ENCODE assay signal across 8 cellular contexts in the genomic region with DNA sequence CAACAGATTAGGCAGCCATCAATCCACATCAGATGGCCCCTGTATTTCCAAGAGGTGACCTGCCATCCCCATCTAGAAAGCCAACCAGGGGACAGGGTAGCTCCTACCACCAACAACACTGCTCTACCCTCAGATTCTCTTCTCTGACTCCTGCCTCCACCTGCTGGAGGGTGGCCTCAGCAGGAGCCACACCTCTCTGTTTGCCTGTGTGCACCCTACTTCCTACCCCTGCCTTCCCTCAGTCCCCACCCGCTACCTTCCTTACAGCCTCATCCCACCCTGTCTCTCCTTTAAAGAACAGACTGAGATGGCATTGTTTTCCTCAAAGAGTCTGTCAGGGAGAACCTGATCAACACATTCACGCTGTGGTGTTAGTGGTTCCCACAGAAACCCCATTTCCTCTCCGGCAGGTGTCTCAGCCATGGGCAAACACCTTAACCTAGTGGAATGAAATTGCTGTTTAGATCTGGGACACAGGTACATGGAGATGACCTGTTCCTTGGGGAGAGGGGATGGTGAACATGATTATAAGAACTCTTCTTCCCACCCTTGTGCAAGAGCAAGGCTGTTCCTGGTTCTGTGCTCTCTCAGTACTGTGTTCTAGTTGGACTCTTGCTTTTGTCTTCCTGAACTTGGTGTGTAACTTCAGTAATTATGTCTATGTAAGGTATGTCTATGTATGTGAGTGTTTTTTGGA. TPM values are rescaled to one million over a fixed set of nuclear protein-coding genes. Genes with fewer than 3 reads are reported as not detected.
A peak's percentile ranks its signal among the peaks of the same experiment; 100 is the strongest.
DNase-seq lines count a peak whose midpoint lies in the region; ATAC-seq and TF ChIP-seq lines count a peak whose summit lies in the region.

No MANE protein-coding gene starts in this region.

- peak overlapping the region; percentile 84 to 94 (median 91) for H3K27ac ChIP-seq in transverse colon

- no peak for TF ChIP-seq POLR2A in transverse colon (IDR thresholded peaks at IDR 0.05)

- peak overlapping the region; percentile 96 for H3K4me3 Mint-ChIP-seq in WTC11
- H3K4me3 Mint-ChIP-seq in glutamatergic neuron (ENCODE audit: unreplicated experiment): peak overlapping the region; percentile 100

- H3K27ac Mint-ChIP-seq in WTC11 (peak overlapping the region; percentile 55), glutamatergic neuron (ENCODE audit: unreplicated experiment) (peak overlapping the region; percentile 96)

- TF ChIP-seq CTCF in WTC11 (IDR thresholded peaks at IDR 0.05) (no peak), glutamatergic neuron (IDR thresholded peaks at IDR 0.05; ENCODE audit: partially characterized antibody, unreplicated experiment) (no peak), transverse colon (IDR thresholded peaks at IDR 0.05) (peak in 1 of 5 experiments; percentile 6)

- WGBS in transverse colon (ENCODE audit: low coverage in 1 of 2), 2 donors: 59% methylated on average over 3 of the region's 3 CpGs; no CpG with 5 or more reads in 1 of the 2 donors

- H3K27me3 Mint-ChIP-seq in WTC11 (ENCODE audit: low read depth) (no peaks in the 10 kb centered on the region; the same call in 1 of the 2 replicates), glutamatergic neuron (ENCODE audit: unreplicated experiment) (peaks cover 21% of the 10 kb centered on the region)

- no peaks in the 10 kb centered on the region for H3K9me3 Mint-ChIP-seq in WTC11
- peaks cover 13% of the 10 kb centered on the region for H3K9me3 Mint-ChIP-seq in glutamatergic neuron (ENCODE audit: unreplicated experiment)

- H3K4me1 ChIP-seq in transverse colon: peaks cover 25 to 50% (median 35%) of the 10 kb centered on the region in 4 donors

- H3K9me3 ChIP-seq in transverse colon: no peaks in the 10 kb centered on the region

- in situ Hi-C loops in transverse colon (cut with MboI; ENCODE audit: low pct_ligation_motif_present in 1 of 4, low pct_unique_long_range_greater_than_20kb in 1 of 4, low sequenced_read_pairs in 3 of 4): loop anchor here in 2 of 4 donors (10.0 to 25.0 kb wide), 4 partner anchors 90 to 210 kb away; a partner anchor contains a TSS

- ATAC-seq in WTC11 (peak; percentile 19), GM19035 (IDR thresholded peaks at IDR 0.05; ENCODE audit: unreplicated experiment) (no peak), HG03442 (IDR thresholded peaks at IDR 0.05; ENCODE audit: unreplicated experiment) (no peak)

- H3K4me1 Mint-ChIP-seq in WTC11 (peaks cover 32% of the 10 kb centered on the region), glutamatergic neuron (ENCODE audit: low read depth, unreplicated experiment) (peaks cover 41% of the 10 kb centered on the region)

- POLR2A ChIA-PET in WTC11 (lab: Charles Lee): interaction anchor here (1.9 kb wide), 1 partner anchor 49 kb away, joined by 5 read pairs; no protein-coding TSS in a partner anchor

- intact Hi-C loops in transverse colon (cut with DNase I; ENCODE audit: low total_unique reads): no loop called here

- no peak for TF ChIP-seq EP300 in transverse colon (IDR thresholded peaks at IDR 0.05; ENCODE audit: low read depth)

- CTCF ChIA-PET in WTC11 (lab: Charles Lee): interaction anchor here (3.6 kb wide), 1 partner anchor 50 kb away, joined by 22 read pairs; a partner anchor contains a TSS

- H3K4me3 ChIP-seq in transverse colon: peak overlapping the region in 2 of 4 donors; percentile 86 to 98

- H3K36me3 Mint-ChIP-seq in WTC11: no peaks in the 10 kb centered on the region
- no peaks in the 10 kb centered on the region for H3K36me3 Mint-ChIP-seq in glutamatergic neuron (ENCODE audit: unreplicated experiment)

- no peaks in the 10 kb centered on the region for H3K27me3 ChIP-seq in transverse colon

- DNase-seq in stimulated activated CD4-positive, alpha-beta T cell treated with anti-CD3 and anti-CD28 coated beads, Interleukin-15, amount 100 ng/mL, for 24 hours: peak; percentile 16
- DNase-seq in stimulated activated CD4-positive, alpha-beta T cell treated with anti-CD3 and anti-CD28 coated beads, Interleukin-1b, Interleukin-23, amount 100 ng/mL, for 48 hours: no peak
- DNase-seq in WTC11 (ENCODE audit: low spot score) (no peak), glutamatergic neuron (no peak), transverse colon (peak; percentile 53), NOMO-1 treated with DMSO at 0.1 percent for 48 hours (lab: John Stamatoyannopoulos, UW; ENCODE audit: unreplicated experiment) (no peak)

- no peaks in the 10 kb centered on the region for H3K36me3 ChIP-seq in transverse colon

TF ChIP-seq in WTC11, 78 proteins besides CTCF, POLR2A, EP300 and RAD21:
- TF ChIP-seq MXD4 (CRISPR knock-in tag; IDR thresholded peaks at IDR 0.05; ENCODE audit: borderline replicate concordance): no peak
- no peak for TF ChIP-seq SMAD4 (CRISPR knock-in tag; IDR thresholded peaks at IDR 0.05)
- TF ChIP-seq, protein P1, sequence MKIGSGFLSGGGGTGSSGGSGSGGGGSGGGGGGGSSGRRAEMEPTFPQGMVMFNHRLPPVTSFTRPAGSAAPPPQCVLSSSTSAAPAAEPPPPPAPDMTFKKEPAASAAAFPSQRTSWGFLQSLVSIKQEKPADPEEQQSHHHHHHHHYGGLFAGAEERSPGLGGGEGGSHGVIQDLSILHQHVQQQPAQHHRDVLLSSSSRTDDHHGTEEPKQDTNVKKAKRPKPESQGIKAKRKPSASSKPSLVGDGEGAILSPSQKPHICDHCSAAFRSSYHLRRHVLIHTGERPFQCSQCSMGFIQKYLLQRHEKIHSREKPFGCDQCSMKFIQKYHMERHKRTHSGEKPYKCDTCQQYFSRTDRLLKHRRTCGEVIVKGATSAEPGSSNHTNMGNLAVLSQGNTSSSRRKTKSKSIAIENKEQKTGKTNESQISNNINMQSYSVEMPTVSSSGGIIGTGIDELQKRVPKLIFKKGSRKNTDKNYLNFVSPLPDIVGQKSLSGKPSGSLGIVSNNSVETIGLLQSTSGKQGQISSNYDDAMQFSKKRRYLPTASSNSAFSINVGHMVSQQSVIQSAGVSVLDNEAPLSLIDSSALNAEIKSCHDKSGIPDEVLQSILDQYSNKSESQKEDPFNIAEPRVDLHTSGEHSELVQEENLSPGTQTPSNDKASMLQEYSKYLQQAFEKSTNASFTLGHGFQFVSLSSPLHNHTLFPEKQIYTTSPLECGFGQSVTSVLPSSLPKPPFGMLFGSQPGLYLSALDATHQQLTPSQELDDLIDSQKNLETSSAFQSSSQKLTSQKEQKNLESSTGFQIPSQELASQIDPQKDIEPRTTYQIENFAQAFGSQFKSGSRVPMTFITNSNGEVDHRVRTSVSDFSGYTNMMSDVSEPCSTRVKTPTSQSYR (CRISPR knock-in tag; IDR thresholded peaks at IDR 0.05): no peak
TF ChIP-seq in WTC11: peak in this region for 0.

RNA-seq across cellular contexts. Expression of a gene that starts 1.8 kb away (rescaled TPM):
- 41.1 to 56.9 TPM (median 47.4 TPM) in 3 replicates for total RNA-seq in WTC11 (2021)
- 191 TPM for total RNA-seq in glutamatergic neuron (ENCODE audit: unreplicated experiment)
- 100 to 1,000 TPM; 163 to 261 (median 224) TPM for total RNA-seq in transverse colon

RNA-seq across cellular contexts. Expression of a gene that starts 50.6 kb away (rescaled TPM):
- total RNA-seq in WTC11 (2021) (44.5 to 48.5 TPM (median 46.3 TPM) in 3 replicates), glutamatergic neuron (ENCODE audit: unreplicated experiment) (295 TPM), transverse colon (100 to 1,000 TPM; 195 to 554 (median 359) TPM)

Comparison
In these comparisons a context has a peak if more than half of its experiments do, and no peak if none do; other contexts are left out.
1. DNase-seq: peak in stimulated activated CD4-positive, alpha-beta T cell treated with anti-CD3 and anti-CD28 coated beads, Interleukin-15, amount 100 ng/mL, for 24 hours (single experiment) and transverse colon (single experiment); none in stimulated activated CD4-positive, alpha-beta T cell treated with anti-CD3 and anti-CD28 coated beads, Interleukin-1b, Interleukin-23, amount 100 ng/mL, for 48 hours (single experiment), WTC11 (single experiment), glutamatergic neuron (single experiment) and NOMO-1 treated with DMSO at 0.1 percent for 48 hours (single experiment).